37 cellular contexts compared by ENCODE assay signal in the genomic region with DNA sequence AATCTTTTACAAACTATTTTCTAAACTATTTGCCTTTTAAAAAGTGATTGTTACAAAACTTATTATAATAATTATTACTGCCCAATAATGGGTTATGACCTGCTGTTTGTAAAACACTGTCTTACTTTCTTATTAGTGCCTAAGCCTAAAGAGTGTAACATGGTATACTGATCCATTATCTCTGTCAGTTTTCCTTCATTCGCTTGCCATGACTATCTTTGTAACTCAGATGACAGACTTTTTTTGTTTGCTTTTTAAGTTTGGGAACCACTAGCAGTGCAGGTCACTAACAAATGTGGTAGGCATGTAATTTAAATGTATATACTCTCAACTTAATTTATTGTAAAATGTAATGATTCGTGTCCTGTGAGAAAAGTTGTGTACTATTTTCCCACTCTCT.
"Had no signal": no experiment of that assay in that cellular context is flagged by ENCODE, and none has a peak within 500 bp of the region (broad histone marks: within the 10 kb centered on the region; RNA-seq: fewer than 3 reads in every experiment).

No MANE protein-coding gene starts in this region.

- H3K27me3 ChIP-seq: ascending aorta, cardiac muscle cell had no signal

- H3K36me3 ChIP-seq: ascending aorta, cardiac muscle cell had no signal

- H3K27ac Mint-ChIP-seq: activated B cell treated with CpG ODN at 0.5 μM for 24 hours; activated CD4-positive, alpha-beta memory T cell treated with anti-CD3 and anti-CD28 coated beads for 36 hours; activated CD4-positive, alpha-beta T cell treated with anti-CD3 and anti-CD28 coated beads, Interleukin-2, amount 10 ng/mL, durations not matched to agents 24 days and 14 days; activated CD8-positive, alpha-beta memory T cell treated with anti-CD3 and anti-CD28 coated beads, Interleukin-2, amount 10 ng/mL, durations not matched to agents 7 days and 5 days; activated CD8-positive, alpha-beta T cell treated with anti-CD3 and anti-CD28 coated beads, Interleukin-2, amount 10 ng/mL, durations not matched to agents 7 days and 5 days; activated naive CD4-positive, alpha-beta T cell treated with anti-CD3 and anti-CD28 coated beads, Interleukin-2, amount 10 ng/mL, durations not matched to agents 7 days and 5 days; activated naive CD4-positive, alpha-beta T cell treated with anti-CD3 and anti-CD28 coated beads, Interleukin-2, amount 50 U/mL, for 24 hours; activated naive CD8-positive, alpha-beta T cell; activated naive CD8-positive, alpha-beta T cell treated with anti-CD3 and anti-CD28 coated beads, Interleukin-2, amount 10 ng/mL, durations not matched to agents 7 days and 5 days; activated naive CD8-positive, alpha-beta T cell treated with anti-CD3 and anti-CD28 coated beads, Interleukin-2, amount 50 U/mL, for 24 hours; activated T-cell treated with anti-CD3 and anti-CD28 coated beads, Interleukin-2, amount 50 U/mL, for 24 hours; activated T-helper 2 cell treated with anti-CD3 and anti-CD28 coated beads, Interferon-gamma antibody, Interleukin-2, Interleukin-4, amounts not matched to agents 10 μg/mL and 5 μg/mL and 100 μg/mL, durations not matched to agents 14 hours and 24 hours and 36 hours; brain; T-helper 1 cell treated with Interleukin-12 subunit alpha and Interleukin-12 subunit beta and Interleukin-4 antibody, amounts not matched to agents 30 μg/mL and 1 μg/mL, for 36 hours; T-helper 2 cell treated with Interferon-gamma antibody and Interleukin-4, amounts not matched to agents 5 μg/mL and 100 μg/mL, for 36 hours had no signal

- ATAC-seq: activated CD8-positive, alpha-beta memory T cell treated with anti-CD3 and anti-CD28 coated beads, Interleukin-2, amount 10 ng/mL, durations not matched to agents 7 days and 5 days; activated CD8-positive, alpha-beta T cell treated with anti-CD3 and anti-CD28 coated beads, Interleukin-2, amount 10 ng/mL, durations not matched to agents 7 days and 5 days; activated naive CD8-positive, alpha-beta T cell treated with anti-CD3 and anti-CD28 coated beads, Interleukin-2, amount 50 U/mL, for 24 hours had no signal

- DNase-seq: activated B cell treated with CpG ODN at 0.5 μM for 24 hours; activated CD4-positive, alpha-beta memory T cell treated with anti-CD3 and anti-CD28 coated beads for 36 hours; activated CD4-positive, alpha-beta T cell treated with anti-CD3 and anti-CD28 coated beads for 4 hours; activated CD4-positive, alpha-beta T cell treated with anti-CD3 and anti-CD28 coated beads, Interleukin-2, amount 10 ng/mL, durations not matched to agents 24 days and 14 days; activated CD4-positive, alpha-beta T cell treated with anti-CD3 and anti-CD28 coated beads, Interleukin-2, amount 50 U/mL, for 1 hour; activated CD4-positive, alpha-beta T cell treated with anti-CD3 and anti-CD28 coated beads, Interleukin-2, amount 50 U/mL, for 4 hours; activated CD4-positive, CD25-positive, alpha-beta regulatory T cell treated with anti-CD3 and anti-CD28 coated beads, Interleukin-2, amount 50 U/mL, for 72 hours; activated CD8-positive, alpha-beta memory T cell treated with anti-CD3 and anti-CD28 coated beads for 24 hours; activated CD8-positive, alpha-beta memory T cell treated with anti-CD3 and anti-CD28 coated beads, Interleukin-2, amount 10 ng/mL, durations not matched to agents 7 days and 5 days; activated CD8-positive, alpha-beta memory T cell treated with anti-CD3 and anti-CD28 coated beads, Interleukin-2, amount 50 U/mL, for 48 hours; activated CD8-positive, alpha-beta T cell treated with anti-CD3 and anti-CD28 coated beads, Interleukin-2, amount 10 ng/mL, durations not matched to agents 7 days and 5 days; activated effector memory CD4-positive, alpha-beta T cell treated with Interleukin-2 at 50 U/mL for 16 hours; activated gamma-delta T cell; activated naive CD4-positive, alpha-beta T cell treated with anti-CD3 and anti-CD28 coated beads, Interleukin-2, amount 10 ng/mL, durations not matched to agents 7 days and 5 days; activated naive CD4-positive, alpha-beta T cell treated with Interleukin-2 at 50 U/mL for 16 hours; activated naive CD8-positive, alpha-beta T cell treated with anti-CD3 and anti-CD28 coated beads, Interleukin-2, amount 10 ng/mL, durations not matched to agents 7 days and 5 days; activated naive CD8-positive, alpha-beta T cell treated with anti-CD3 and anti-CD28 coated beads, Interleukin-2, amount 50 U/mL, for 24 hours; activated T-cell treated with anti-CD3 and anti-CD28 coated beads, Interleukin-2, amount 50 U/mL, for 24 hours; activated T-cell treated with anti-CD3 and anti-CD28 coated beads, Interleukin-2, amount 50 U/mL, for 48 hours; amygdala; anterior cingulate cortex; caudate nucleus; cerebellar nuclear complex; T-helper 1 cell; T-helper 2 cell; T-helper 9 cell had no signal

- H3K36me3 Mint-ChIP-seq: activated CD4-positive, alpha-beta memory T cell treated with anti-CD3 and anti-CD28 coated beads for 36 hours; activated naive CD4-positive, alpha-beta T cell treated with anti-CD3 and anti-CD28 coated beads, Interleukin-2, amount 10 ng/mL, durations not matched to agents 7 days and 5 days; activated naive CD4-positive, alpha-beta T cell treated with anti-CD3 and anti-CD28 coated beads, Interleukin-2, amount 50 U/mL, for 24 hours; activated naive CD8-positive, alpha-beta T cell; brain had no signal

- H3K4me3 Mint-ChIP-seq: activated B cell treated with CpG ODN at 0.5 μM for 24 hours; activated CD4-positive, alpha-beta memory T cell treated with anti-CD3 and anti-CD28 coated beads for 36 hours; activated CD4-positive, alpha-beta T cell treated with anti-CD3 and anti-CD28 coated beads, Interleukin-2, amount 10 ng/mL, durations not matched to agents 24 days and 14 days; activated CD8-positive, alpha-beta memory T cell treated with anti-CD3 and anti-CD28 coated beads, Interleukin-2, amount 10 ng/mL, durations not matched to agents 7 days and 5 days; activated CD8-positive, alpha-beta T cell treated with anti-CD3 and anti-CD28 coated beads, Interleukin-2, amount 10 ng/mL, durations not matched to agents 7 days and 5 days; activated naive CD4-positive, alpha-beta T cell treated with anti-CD3 and anti-CD28 coated beads, Interleukin-2, amount 10 ng/mL, durations not matched to agents 7 days and 5 days; activated naive CD4-positive, alpha-beta T cell treated with anti-CD3 and anti-CD28 coated beads, Interleukin-2, amount 50 U/mL, for 24 hours; activated naive CD8-positive, alpha-beta T cell; activated naive CD8-positive, alpha-beta T cell treated with anti-CD3 and anti-CD28 coated beads, Interleukin-2, amount 10 ng/mL, durations not matched to agents 7 days and 5 days; activated naive CD8-positive, alpha-beta T cell treated with anti-CD3 and anti-CD28 coated beads, Interleukin-2, amount 50 U/mL, for 24 hours; activated T-cell treated with anti-CD3 and anti-CD28 coated beads, Interleukin-2, amount 50 U/mL, for 24 hours; brain; central memory CD8-positive, alpha-beta T cell; T-helper 1 cell treated with Interleukin-12 subunit alpha and Interleukin-12 subunit beta and Interleukin-4 antibody, amounts not matched to agents 30 μg/mL and 1 μg/mL, for 36 hours; T-helper 2 cell treated with Interferon-gamma antibody and Interleukin-4, amounts not matched to agents 5 μg/mL and 100 μg/mL, for 36 hours had no signal

- H3K9me3 ChIP-seq: ascending aorta had no signal

- H3K4me3 ChIP-seq: ascending aorta, cardiac muscle cell had no signal

- H3K9me3 Mint-ChIP-seq: activated B cell treated with CpG ODN at 0.5 μM for 24 hours; activated CD4-positive, alpha-beta memory T cell treated with anti-CD3 and anti-CD28 coated beads for 36 hours; activated CD4-positive, alpha-beta T cell treated with anti-CD3 and anti-CD28 coated beads, Interleukin-2, amount 10 ng/mL, durations not matched to agents 24 days and 14 days; activated naive CD4-positive, alpha-beta T cell treated with anti-CD3 and anti-CD28 coated beads, Interleukin-2, amount 10 ng/mL, durations not matched to agents 7 days and 5 days; activated naive CD4-positive, alpha-beta T cell treated with anti-CD3 and anti-CD28 coated beads, Interleukin-2, amount 50 U/mL, for 24 hours; activated naive CD8-positive, alpha-beta T cell treated with anti-CD3 and anti-CD28 coated beads, Interleukin-2, amount 10 ng/mL, durations not matched to agents 7 days and 5 days; activated naive CD8-positive, alpha-beta T cell treated with anti-CD3 and anti-CD28 coated beads, Interleukin-2, amount 50 U/mL, for 24 hours; activated T-cell treated with anti-CD3 and anti-CD28 coated beads, Interleukin-2, amount 50 U/mL, for 24 hours; central memory CD8-positive, alpha-beta T cell; T-helper 1 cell treated with Interleukin-12 subunit alpha and Interleukin-12 subunit beta and Interleukin-4 antibody, amounts not matched to agents 30 μg/mL and 1 μg/mL, for 36 hours; T-helper 2 cell treated with Interferon-gamma antibody and Interleukin-4, amounts not matched to agents 5 μg/mL and 100 μg/mL, for 36 hours had no signal

- H3K4me1 ChIP-seq: ascending aorta had no signal

- H3K27ac ChIP-seq: ascending aorta, cardiac muscle cell, VCaP had no signal

- H3K27me3 Mint-ChIP-seq: activated B cell treated with CpG ODN at 0.5 μM for 24 hours; activated CD4-positive, alpha-beta memory T cell treated with anti-CD3 and anti-CD28 coated beads for 36 hours; activated CD4-positive, alpha-beta T cell treated with anti-CD3 and anti-CD28 coated beads, Interleukin-2, amount 10 ng/mL, durations not matched to agents 24 days and 14 days; activated naive CD4-positive, alpha-beta T cell treated with anti-CD3 and anti-CD28 coated beads, Interleukin-2, amount 50 U/mL, for 24 hours; activated naive CD8-positive, alpha-beta T cell; activated naive CD8-positive, alpha-beta T cell treated with anti-CD3 and anti-CD28 coated beads, Interleukin-2, amount 10 ng/mL, durations not matched to agents 7 days and 5 days; activated T-cell treated with anti-CD3 and anti-CD28 coated beads, Interleukin-2, amount 50 U/mL, for 24 hours had no signal

- FAIRE-seq: bronchial epithelial cell had no signal
